ENCODE assay signal across 1 cellular context in genomic region chr15:41013698-41014414, GRCh38.
TF ChIP-seq lines count a peak whose summit lies in the region.

No MANE protein-coding gene starts in this region.

TF ChIP-seq in GM12878, 131 proteins besides CTCF, POLR2A, EP300 and RAD21 (continued from another document):
- TF ChIP-seq SKIL (IDR thresholded peaks at IDR 0.05; ENCODE audit: low read depth, poor library complexity, severe bottlenecking) (peak; percentile 31), MEF2A (IDR thresholded peaks at IDR 0.05; ENCODE audit: insufficient read depth, low read depth, low read length) (peak; percentile 92), POU2F2 (IDR thresholded peaks at IDR 0.05; ENCODE audit: borderline replicate concordance, low read depth, low read length) (peak; percentile 73; the same call in 1 of the 3 replicates), ZBTB33 (IDR thresholded peaks at IDR 0.05) (no peak), ZBED1 (IDR thresholded peaks at IDR 0.05; ENCODE audit: borderline replicate concordance) (no peak), MLLT1 (IDR thresholded peaks at IDR 0.05) (no peak), ZNF687 (IDR thresholded peaks at IDR 0.05) (0 out of 2 replicates have a peak, but pooled peaks have one; percentile 39), RELB (IDR thresholded peaks at IDR 0.05; ENCODE audit: low read depth) (peak; percentile 52; the same call in 1 of the 2 replicates), ELK1 (IDR thresholded peaks at IDR 0.05; ENCODE audit: low read depth, low read length) (no peak), SMARCA5 (IDR thresholded peaks at IDR 0.05) (no peak), IKZF2 (IDR thresholded peaks at IDR 0.05) (peak in 1 of 2 experiments; percentile 37; a peak in 3 of 4 replicates), SIN3A (IDR thresholded peaks at IDR 0.05; ENCODE audit: low read depth, low read length) (no peak), ATF2 (IDR thresholded peaks at IDR 0.05; ENCODE audit: low read length) (peak; percentile 30; the same call in 1 of the 2 replicates), NR2C2 (IDR thresholded peaks at IDR 0.05; ENCODE audit: borderline replicate concordance, control insufficient read depth, insufficient read length, low read depth) (no peak), RB1 (IDR thresholded peaks at IDR 0.05; ENCODE audit: borderline replicate concordance) (no peak), ZNF592 (IDR thresholded peaks at IDR 0.05) (peak; percentile 10; the same call in 1 of the 2 replicates), IKZF1 (conservative IDR thresholded peaks at IDR 0.05) (peak; percentile 39)
TF ChIP-seq in GM12878: peak in this region for 14.
